ENCODE assay signal across 8 cellular contexts in the genomic region with DNA sequence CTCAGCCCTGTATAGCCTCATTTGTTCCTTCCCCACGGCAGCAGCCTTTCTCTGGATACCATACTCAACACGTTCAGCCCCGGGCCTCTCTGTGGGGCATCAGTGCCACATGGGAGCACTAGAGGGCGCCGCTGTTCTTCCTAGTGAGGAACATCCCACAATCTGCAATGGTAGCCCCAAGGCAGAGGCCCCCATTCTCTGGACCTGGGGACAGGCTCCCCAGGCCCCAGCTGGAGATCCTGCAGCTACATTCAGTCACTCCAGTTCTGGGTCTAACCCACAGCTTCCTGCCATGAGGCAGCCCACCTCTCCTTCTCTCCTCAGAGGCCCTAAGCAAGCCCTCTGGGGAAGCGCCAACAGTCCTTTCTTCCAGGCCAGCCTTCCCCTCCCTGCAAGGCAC. TPM values are rescaled to one million over a fixed set of nuclear protein-coding genes. Genes with fewer than 3 reads are reported as not detected.
DNase-seq lines count a peak whose midpoint lies in the region; ATAC-seq and TF ChIP-seq lines count a peak whose summit lies in the region.

No MANE protein-coding gene starts in this region.

- TF ChIP-seq CTCF in Caco-2 (IDR thresholded peaks at IDR 0.05; ENCODE audit: insufficient read depth in 1 of 2, low read depth in 1 of 2, low read length in 1 of 2, severe bottlenecking in 1 of 2, unreplicated experiment in 1 of 2) (peak; percentile 93 to 95), GM20000 (IDR thresholded peaks at IDR 0.05; ENCODE audit: extremely low read depth, missing control alignments) (peak; percentile 92), OCI-LY3 (IDR thresholded peaks at IDR 0.05; ENCODE audit: low read depth, low read length) (peak; percentile 93), esophagus squamous epithelium (IDR thresholded peaks at IDR 0.05) (peak; percentile 60 to 89 (median 80))

- H3K27me3 ChIP-seq in Caco-2 (replicated peaks; ENCODE audit: control insufficient read depth, insufficient read depth, low read length): no peaks in the 10 kb centered on the region
- no peaks in the 10 kb centered on the region for H3K27me3 ChIP-seq in OCI-LY3 (ENCODE audit: low read depth, low read length)
- H3K27me3 ChIP-seq in esophagus squamous epithelium: no peaks in the 10 kb centered on the region

- CTCF ChIA-PET in Caco-2 (lab: Charles Lee): interaction anchor here (0.8 to 3.1 kb wide), 9 partner anchors 10 to 204 kb away, joined by 3 to 25 read pairs (median 5); a partner anchor contains a TSS

- H3K4me1 Mint-ChIP-seq in Caco-2 (ENCODE audit: low read depth, unreplicated experiment): peaks cover 24% of the 10 kb centered on the region
- peaks cover 7% of the 10 kb centered on the region in 2 donors for H3K4me1 Mint-ChIP-seq in natural killer cell treated with Interleukin-12 subunit alpha and Interleukin-12 subunit beta and Interleukin-15 and Interleukin-18, amount 100 ng/mL, for 72 hours (ENCODE audit: low read depth in 2 of 2)
- H3K4me1 Mint-ChIP-seq in stimulated activated naive B cell treated with anti-CD40 and anti-IgM and Interleukin-4, amounts not matched to agents 10 μg/mL and 1 μg/mL and 100 μg/mL, for 72 hours: peaks cover 0 to 3% of the 10 kb centered on the region in 2 donors

- H3K36me3 ChIP-seq in Caco-2 (ENCODE audit: control insufficient read depth, insufficient read depth, low read length) (no peaks in the 10 kb centered on the region), OCI-LY3 (replicated peaks; ENCODE audit: low read depth, low read length) (no peaks in the 10 kb centered on the region), esophagus squamous epithelium (peaks cover 4 to 52% (median 12%) of the 10 kb centered on the region in 3 donors)

- no peaks in the 10 kb centered on the region for H3K9me3 Mint-ChIP-seq in Caco-2 (ENCODE audit: unreplicated experiment)
- no peaks in the 10 kb centered on the region for H3K9me3 Mint-ChIP-seq in natural killer cell treated with Interleukin-12 subunit alpha and Interleukin-12 subunit beta and Interleukin-15 and Interleukin-18, amount 100 ng/mL, for 72 hours
- no peaks in the 10 kb centered on the region for H3K9me3 Mint-ChIP-seq in stimulated activated naive B cell treated with anti-CD40 and anti-IgM and Interleukin-4, amounts not matched to agents 10 μg/mL and 1 μg/mL and 100 μg/mL, for 72 hours

- no peak overlapping the region for H3K4me2 ChIP-seq in OCI-LY3 (ENCODE audit: low read length)

- H3K4me3 ChIP-seq in Caco-2 (ENCODE audit: low read depth, low read length) (no peak overlapping the region), OCI-LY3 (ENCODE audit: low read length) (no peak overlapping the region), esophagus squamous epithelium (no peak overlapping the region)

- H3K9me3 ChIP-seq in Caco-2 (no peaks in the 10 kb centered on the region), OCI-LY3 (ENCODE audit: insufficient read depth, low read length) (no peaks in the 10 kb centered on the region), esophagus squamous epithelium (no peaks in the 10 kb centered on the region)

- no TSS peak for BruUV-seq in Caco-2 (replicated peaks; lab: Mats Ljungman, UMichigan)

- ATAC-seq in HG03565 (IDR thresholded peaks at IDR 0.05; ENCODE audit: unreplicated experiment): peak; percentile 81
- ATAC-seq in natural killer cell treated with Interleukin-12 subunit alpha and Interleukin-12 subunit beta and Interleukin-15 and Interleukin-18, amount 100 ng/mL, for 72 hours: peak; percentile 78 to 86
- ATAC-seq in stimulated activated naive B cell treated with anti-CD40 and anti-IgM and Interleukin-4, amounts not matched to agents 10 μg/mL and 1 μg/mL and 100 μg/mL, for 72 hours (replicated peaks): peak; percentile 94 to 97

- DNase-seq in Caco-2: peak; percentile 87 to 89
- peak; percentile 85 for DNase-seq in GM20000 (ENCODE audit: low spot score)
- DNase-seq in activated T-cell treated with anti-CD3 and anti-CD28 coated beads for 4 hours: peak; percentile 78
- peak; percentile 34 for DNase-seq in esophagus squamous epithelium (lab: John Stamatoyannopoulos, UW)
- DNase-seq in natural killer cell treated with Interleukin-12 subunit alpha and Interleukin-12 subunit beta and Interleukin-15 and Interleukin-18, amount 100 ng/mL, for 72 hours (ENCODE audit: low spot score): peak; percentile 81
- peak; percentile 61 for DNase-seq in stimulated activated naive B cell treated with anti-CD40 and anti-IgM and Interleukin-4, amounts not matched to agents 10 μg/mL and 1 μg/mL and 100 μg/mL, for 72 hours

- H3K4me3 Mint-ChIP-seq in Caco-2 (ENCODE audit: unreplicated experiment): no peak overlapping the region
- H3K4me3 Mint-ChIP-seq in natural killer cell treated with Interleukin-12 subunit alpha and Interleukin-12 subunit beta and Interleukin-15 and Interleukin-18, amount 100 ng/mL, for 72 hours: no peak overlapping the region
- no peak overlapping the region for H3K4me3 Mint-ChIP-seq in stimulated activated naive B cell treated with anti-CD40 and anti-IgM and Interleukin-4, amounts not matched to agents 10 μg/mL and 1 μg/mL and 100 μg/mL, for 72 hours

- peaks cover 5% of the 10 kb centered on the region for H3K36me3 Mint-ChIP-seq in Caco-2 (ENCODE audit: insufficient read depth, unreplicated experiment)
- no peaks in the 10 kb centered on the region for H3K36me3 Mint-ChIP-seq in natural killer cell treated with Interleukin-12 subunit alpha and Interleukin-12 subunit beta and Interleukin-15 and Interleukin-18, amount 100 ng/mL, for 72 hours
- H3K36me3 Mint-ChIP-seq in stimulated activated naive B cell treated with anti-CD40 and anti-IgM and Interleukin-4, amounts not matched to agents 10 μg/mL and 1 μg/mL and 100 μg/mL, for 72 hours: no peaks in the 10 kb centered on the region

- no peak overlapping the region for H2AFZ ChIP-seq in OCI-LY3 (ENCODE audit: low read depth, low read length)

- H3K79me2 ChIP-seq in OCI-LY3 (ENCODE audit: low read length): no peaks in the 10 kb centered on the region

- intact Hi-C loops in Caco-2 (cut with micrococcal nuclease; ENCODE audit: unreplicated experiment): loop anchor here (1.0 to 5.0 kb wide), 4 partner anchors 27 to 182 kb away; a partner anchor contains a TSS
- intact Hi-C loops in esophagus squamous epithelium (cut with DNase I): loop anchor here (5.0 kb wide), 1 partner anchor 72 kb away; no protein-coding TSS in a partner anchor

- H3K27ac ChIP-seq in OCI-LY3 (ENCODE audit: low read length): no peak overlapping the region
- no peak overlapping the region for H3K27ac ChIP-seq in esophagus squamous epithelium

- H3K27ac Mint-ChIP-seq in Caco-2 (ENCODE audit: unreplicated experiment): no peak overlapping the region
- H3K27ac Mint-ChIP-seq in natural killer cell treated with Interleukin-12 subunit alpha and Interleukin-12 subunit beta and Interleukin-15 and Interleukin-18, amount 100 ng/mL, for 72 hours: peak overlapping the region in 1 of 2 donors; percentile 42
- no peak overlapping the region for H3K27ac Mint-ChIP-seq in stimulated activated naive B cell treated with anti-CD40 and anti-IgM and Interleukin-4, amounts not matched to agents 10 μg/mL and 1 μg/mL and 100 μg/mL, for 72 hours

- H4K20me1 ChIP-seq in OCI-LY3 (ENCODE audit: insufficient read depth, low read length): no peaks in the 10 kb centered on the region

- POLR2A ChIA-PET in Caco-2 (lab: Charles Lee): no interaction called here

- H3K4me1 ChIP-seq in Caco-2 (peaks cover 27% of the 10 kb centered on the region), OCI-LY3 (ENCODE audit: low read length) (peaks cover 4% of the 10 kb centered on the region), esophagus squamous epithelium (peaks cover 0 to 41% (median 0%) of the 10 kb centered on the region in 3 donors)

- 0% methylated on average over 4 of the region's 6 CpGs; no CpG with 5 or more reads in 1 of the 2 donors for WGBS in esophagus squamous epithelium, 2 donors

- no peak overlapping the region for H3K9ac ChIP-seq in OCI-LY3 (ENCODE audit: low read length)

- H3K27me3 Mint-ChIP-seq in Caco-2 (ENCODE audit: insufficient read depth, unreplicated experiment): no peaks in the 10 kb centered on the region
- H3K27me3 Mint-ChIP-seq in natural killer cell treated with Interleukin-12 subunit alpha and Interleukin-12 subunit beta and Interleukin-15 and Interleukin-18, amount 100 ng/mL, for 72 hours: no peaks in the 10 kb centered on the region
- no peaks in the 10 kb centered on the region for H3K27me3 Mint-ChIP-seq in stimulated activated naive B cell treated with anti-CD40 and anti-IgM and Interleukin-4, amounts not matched to agents 10 μg/mL and 1 μg/mL and 100 μg/mL, for 72 hours

- TF ChIP-seq POLR2A in esophagus squamous epithelium (IDR thresholded peaks at IDR 0.05): no peak

RNA-seq across cellular contexts. Expression of a gene that starts 14.2 kb away (rescaled TPM):
- total RNA-seq in Caco-2 (2022): 26.8 and 31.3 TPM in 2 replicates
- 10 to 100 TPM in 3 of 4 donors, 1 to 10 TPM in 1; 4.2 to 16.4 (median 12.7) TPM for total RNA-seq in esophagus squamous epithelium
- total RNA-seq in natural killer cell treated with Interleukin-12 subunit alpha and Interleukin-12 subunit beta and Interleukin-15 and Interleukin-18, amount 100 ng/mL, for 72 hours: 10 to 100 TPM; 27.3 to 32.4 TPM

RNA-seq across cellular contexts. Expression of a gene that starts 27.1 kb away (rescaled TPM):
- total RNA-seq in Caco-2 (2022) (17.3 and 17.4 TPM in 2 replicates), esophagus squamous epithelium (10 to 100 TPM; 12.2 to 19.6 (median 16.6) TPM)
- total RNA-seq in natural killer cell treated with Interleukin-12 subunit alpha and Interleukin-12 subunit beta and Interleukin-15 and Interleukin-18, amount 100 ng/mL, for 72 hours: 10 to 100 TPM in 1 of 2 donors, 1 to 10 TPM in 1; 8.8 to 15.7 TPM

Comparison
In these comparisons a context has a peak if more than half of its experiments do, and no peak if none do; other contexts are left out.
1. DNase-seq: peak in every context shown above with its lines; median percentile 88 in Caco-2; 85 in GM20000; 81 in natural killer cell treated with Interleukin-12 subunit alpha and Interleukin-12 subunit beta and Interleukin-15 and Interleukin-18, amount 100 ng/mL, for 72 hours; 78 in activated T-cell treated with anti-CD3 and anti-CD28 coated beads for 4 hours; 61 in stimulated activated naive B cell treated with anti-CD40 and anti-IgM and Interleukin-4, amounts not matched to agents 10 μg/mL and 1 μg/mL and 100 μg/mL, for 72 hours; 34 in esophagus squamous epithelium.